Comparison of ENCODE assay signal across 14 cellular contexts in genomic region chr1:39412079-39412478, GRCh38.
DNase-seq lines count a peak whose midpoint lies in the region; ATAC-seq and TF ChIP-seq lines count a peak whose summit lies in the region.
"Had no signal": no experiment of that assay in that cellular context is flagged by ENCODE, and none has a peak within 500 bp of the region (broad histone marks: within the 10 kb centered on the region; RNA-seq: fewer than 3 reads in every experiment).

No MANE protein-coding gene starts in this region.

- H2AFZ ChIP-seq in SK-N-SH (ENCODE audit: low read depth), result no peak overlapping the region

- no peak overlapping the region for H3K4me3 Mint-ChIP-seq in activated naive CD8-positive, alpha-beta T cell treated with anti-CD3 and anti-CD28 coated beads, Interleukin-2, amount 50 U/mL, for 24 hours
- no peak overlapping the region for H3K4me3 Mint-ChIP-seq in T-helper 17 cell

- H3K27ac Mint-ChIP-seq in activated naive CD8-positive, alpha-beta T cell treated with anti-CD3 and anti-CD28 coated beads, Interleukin-2, amount 50 U/mL, for 24 hours, result peak overlapping the region; percentile 30
- no peak overlapping the region for H3K27ac Mint-ChIP-seq in T-helper 17 cell

- H3K9me3 ChIP-seq in SK-N-SH (no peaks in the 10 kb centered on the region), iPS-20b (ENCODE audit: insufficient read depth, low read depth, low read length) (no peaks in the 10 kb centered on the region), spleen (no peaks in the 10 kb centered on the region), T-helper 17 cell (ENCODE audit: control insufficient read depth, low read length, poor library complexity, severe bottlenecking) (no peaks in the 10 kb centered on the region), gastrocnemius medialis (no peaks in the 10 kb centered on the region)

- POLR2A ChIA-PET in SK-N-SH (lab: Yijun Ruan, JAX), result interaction anchor here (1.0 kb wide), 1 partner anchor 327 kb away, joined by 3 read pairs; no protein-coding TSS in a partner anchor

- peaks cover 72% of the 10 kb centered on the region for H4K20me1 ChIP-seq in SK-N-SH (ENCODE audit: insufficient read depth)

- H3K4me1 ChIP-seq in SK-N-SH (ENCODE audit: control insufficient read depth in 1 of 2, insufficient read depth in 2 of 2, low read depth in 1 of 2, low read length in 1 of 2), result peaks cover 16 to 49% of the 10 kb centered on the region in 2 experiments; a peak in 3 of 4 replicates
- H3K4me1 ChIP-seq in iPS-20b (ENCODE audit: insufficient read depth, low read length), result peaks cover 24% of the 10 kb centered on the region
- H3K4me1 ChIP-seq in spleen, result peaks cover 26 to 94% (median 74%) of the 10 kb centered on the region in 6 donors
- peaks cover 72% of the 10 kb centered on the region in 2 donors for H3K4me1 ChIP-seq in gastrocnemius medialis

- H3K9ac ChIP-seq in SK-N-SH, result peak overlapping the region; percentile 46
- H3K9ac ChIP-seq in iPS-20b (ENCODE audit: low read depth, low read length), result peak overlapping the region; percentile 5; the same call in 1 of the 2 replicates

- DNase-seq in SK-N-SH (no peak), spleen (no peak), T-helper 17 cell (no peak), GDM1 (lab: John Stamatoyannopoulos, UW) (no peak), gastrocnemius medialis (no peak)
- no peak for DNase-seq in activated naive CD8-positive, alpha-beta T cell treated with anti-CD3 and anti-CD28 coated beads, Interleukin-2, amount 50 U/mL, for 24 hours
- DNase-seq: DMS79 treated with DMSO at 0.1 percent for 48 hours; head of caudate nucleus; naive thymus-derived CD8-positive, alpha-beta T cell; NCI-H187; stimulated activated CD4-positive, alpha-beta T cell treated with anti-CD3 and anti-CD28 coated beads, Interleukin-4, amount 100 ng/mL, for 24 hours had no signal

- H3K27me3 ChIP-seq in SK-N-SH (ENCODE audit: insufficient read depth) (no peaks in the 10 kb centered on the region), iPS-20b (ENCODE audit: insufficient read depth, low read length) (no peaks in the 10 kb centered on the region), spleen (replicated peaks in 1 of 7) (no peaks in the 10 kb centered on the region), gastrocnemius medialis (no peaks in the 10 kb centered on the region)

- no peak overlapping the region; a peak in 1 of 4 replicates for H3K27ac ChIP-seq in SK-N-SH (ENCODE audit: low read depth in 2 of 2, low read length in 1 of 2)
- no peak overlapping the region for H3K27ac ChIP-seq in iPS-20b (ENCODE audit: low read length)
- peak overlapping the region in 2 of 8 donors; percentile 56 to 94 for H3K27ac ChIP-seq in spleen
- peak overlapping the region in 2 of 4 donors; percentile 22 to 39 for H3K27ac ChIP-seq in gastrocnemius medialis
- H3K27ac ChIP-seq: 22Rv1 had no signal

- no peaks in the 10 kb centered on the region for H3K9me2 ChIP-seq in SK-N-SH

- peak overlapping the region; percentile 93 for H3K4me2 ChIP-seq in SK-N-SH

- CTCF ChIA-PET in SK-N-SH (lab: Yijun Ruan, JAX), result interaction anchor here (1.2 to 3.5 kb wide), 8 partner anchors 8 to 313 kb away, joined by 3 to 19 read pairs (median 9); no protein-coding TSS in a partner anchor

- in situ Hi-C loops in gastrocnemius medialis (cut with MboI; ENCODE audit: low sequenced_read_pairs in 4 of 4), result no loop called here

- ATAC-seq in SK-N-SH treated with all-trans-retinoic acid at 6 μM for 48 hours, result no peak
- no peak for ATAC-seq in activated naive CD8-positive, alpha-beta T cell treated with anti-CD3 and anti-CD28 coated beads, Interleukin-2, amount 50 U/mL, for 24 hours
- ATAC-seq in T-helper 17 cell, result no peak
- no peak for ATAC-seq in gastrocnemius medialis
- ATAC-seq: naive thymus-derived CD8-positive, alpha-beta T cell had no signal

- H3K36me3 Mint-ChIP-seq in activated naive CD8-positive, alpha-beta T cell treated with anti-CD3 and anti-CD28 coated beads, Interleukin-2, amount 50 U/mL, for 24 hours (ENCODE audit: low read depth), result peaks cover 7% of the 10 kb centered on the region
- no peaks in the 10 kb centered on the region for H3K36me3 Mint-ChIP-seq in T-helper 17 cell (ENCODE audit: low read depth)

- intact Hi-C loops in spleen (cut with DNase I; ENCODE audit: low total_unique reads), result no loop called here
- intact Hi-C loops in gastrocnemius medialis (cut with DNase I; ENCODE audit: low total_unique reads), result loop anchor here (10.0 kb wide), 1 partner anchor 123 kb away; no protein-coding TSS in a partner anchor

- no peak for TF ChIP-seq RAD21 in SK-N-SH (IDR thresholded peaks at IDR 0.05; ENCODE audit: low read length)

- TF ChIP-seq CTCF in SK-N-SH (IDR thresholded peaks at IDR 0.05) (no peak), spleen (IDR thresholded peaks at IDR 0.05 in 8 of 11, conservative IDR thresholded peaks at IDR 0.05 in 3 of 11) (no peak), gastrocnemius medialis (IDR thresholded peaks at IDR 0.05 in 4 of 5, conservative IDR thresholded peaks at IDR 0.05 in 1 of 5) (no peak)

- peaks cover 87% of the 10 kb centered on the region for H3K79me2 ChIP-seq in SK-N-SH (ENCODE audit: insufficient read depth)

- H3K4me3 ChIP-seq in SK-N-SH (ENCODE audit: low read depth in 2 of 2, low read length in 1 of 2) (peak overlapping the region; percentile 84 to 87; a peak in 3 of 4 replicates), iPS-20b (ENCODE audit: low read length) (peak overlapping the region; percentile 74), spleen (peak overlapping the region in 5 of 8 donors; percentile 4 to 90 (median 72)), gastrocnemius medialis (peak overlapping the region in 1 of 4 donors; percentile 16)

- no peaks in the 10 kb centered on the region for H3K9me3 Mint-ChIP-seq in activated naive CD8-positive, alpha-beta T cell treated with anti-CD3 and anti-CD28 coated beads, Interleukin-2, amount 50 U/mL, for 24 hours
- H3K9me3 Mint-ChIP-seq: naive thymus-derived CD8-positive, alpha-beta T cell had no signal

- TF ChIP-seq POLR2A in spleen (IDR thresholded peaks at IDR 0.05) (no peak), gastrocnemius medialis (IDR thresholded peaks at IDR 0.05) (no peak)

- peaks cover 46% of the 10 kb centered on the region for H3K4me1 Mint-ChIP-seq in activated naive CD8-positive, alpha-beta T cell treated with anti-CD3 and anti-CD28 coated beads, Interleukin-2, amount 50 U/mL, for 24 hours
- H3K4me1 Mint-ChIP-seq in T-helper 17 cell, result peaks cover 31% of the 10 kb centered on the region

- H3F3A ChIP-seq in SK-N-SH (replicated peaks; ENCODE audit: insufficient read depth), result peaks cover 20% of the 10 kb centered on the region

- H3K27me3 Mint-ChIP-seq in activated naive CD8-positive, alpha-beta T cell treated with anti-CD3 and anti-CD28 coated beads, Interleukin-2, amount 50 U/mL, for 24 hours, result no peaks in the 10 kb centered on the region
- H3K27me3 Mint-ChIP-seq in T-helper 17 cell, result no peaks in the 10 kb centered on the region
- H3K27me3 Mint-ChIP-seq: naive thymus-derived CD8-positive, alpha-beta T cell had no signal

- H3K36me3 ChIP-seq in SK-N-SH (replicated peaks in 1 of 2; ENCODE audit: control insufficient read depth in 1 of 2, insufficient read depth in 2 of 2, low read length in 1 of 2) (peaks cover 14 to 36% of the 10 kb centered on the region in 2 experiments), iPS-20b (ENCODE audit: insufficient read depth, low read depth, low read length) (peaks cover 55% of the 10 kb centered on the region; the same call in 1 of the 2 replicates), spleen (peaks cover 0 to 33% (median 11%) of the 10 kb centered on the region in 6 donors), gastrocnemius medialis (no peaks in the 10 kb centered on the region)

- no peak for TF ChIP-seq EP300 in SK-N-SH (IDR thresholded peaks at IDR 0.05; ENCODE audit: borderline replicate concordance in 1 of 2, low read depth in 1 of 2, low read length in 1 of 2)

TF ChIP-seq in SK-N-SH, 30 proteins besides CTCF, POLR2A, EP300 and RAD21 (continues in another document):
- TF ChIP-seq YY1 (IDR thresholded peaks at IDR 0.05; ENCODE audit: low read depth) (no peak), FOSL2 (IDR thresholded peaks at IDR 0.05; ENCODE audit: borderline replicate concordance, low read depth) (no peak), ZBTB33 (IDR thresholded peaks at IDR 0.05; ENCODE audit: borderline replicate concordance, low read depth) (no peak), TAF1 (IDR thresholded peaks at IDR 0.05; ENCODE audit: borderline replicate concordance, low read depth, low read length) (no peak)

TF ChIP-seq in SK-N-SH treated with all-trans-retinoic acid at 6 μM for 48 hours, 23 proteins besides CTCF, POLR2A, EP300 and RAD21 (continues in another document):
- TF ChIP-seq TOX (CRISPR knock-in tag; IDR thresholded peaks at IDR 0.05; ENCODE audit: borderline replicate concordance) (no peak), CSDC2 (CRISPR knock-in tag; IDR thresholded peaks at IDR 0.05) (no peak), ISL1 (CRISPR knock-in tag; IDR thresholded peaks at IDR 0.05) (no peak), ESRRG (CRISPR knock-in tag; IDR thresholded peaks at IDR 0.05) (no peak), ZNF565 (CRISPR knock-in tag; conservative IDR thresholded peaks at IDR 0.05; ENCODE audit: low read depth) (no peak), GLIS3 (CRISPR knock-in tag; IDR thresholded peaks at IDR 0.05) (no peak), ZNF70 (CRISPR knock-in tag; IDR thresholded peaks at IDR 0.05) (no peak), PPARA (CRISPR knock-in tag; IDR thresholded peaks at IDR 0.05; ENCODE audit: borderline replicate concordance) (no peak), ARNTL (CRISPR knock-in tag; IDR thresholded peaks at IDR 0.05; ENCODE audit: borderline replicate concordance, low read depth) (no peak), OSR1 (CRISPR knock-in tag; IDR thresholded peaks at IDR 0.05) (no peak), TCF4 (CRISPR knock-in tag; IDR thresholded peaks at IDR 0.05; ENCODE audit: borderline replicate concordance) (no peak)
- TF ChIP-seq, protein P1, sequence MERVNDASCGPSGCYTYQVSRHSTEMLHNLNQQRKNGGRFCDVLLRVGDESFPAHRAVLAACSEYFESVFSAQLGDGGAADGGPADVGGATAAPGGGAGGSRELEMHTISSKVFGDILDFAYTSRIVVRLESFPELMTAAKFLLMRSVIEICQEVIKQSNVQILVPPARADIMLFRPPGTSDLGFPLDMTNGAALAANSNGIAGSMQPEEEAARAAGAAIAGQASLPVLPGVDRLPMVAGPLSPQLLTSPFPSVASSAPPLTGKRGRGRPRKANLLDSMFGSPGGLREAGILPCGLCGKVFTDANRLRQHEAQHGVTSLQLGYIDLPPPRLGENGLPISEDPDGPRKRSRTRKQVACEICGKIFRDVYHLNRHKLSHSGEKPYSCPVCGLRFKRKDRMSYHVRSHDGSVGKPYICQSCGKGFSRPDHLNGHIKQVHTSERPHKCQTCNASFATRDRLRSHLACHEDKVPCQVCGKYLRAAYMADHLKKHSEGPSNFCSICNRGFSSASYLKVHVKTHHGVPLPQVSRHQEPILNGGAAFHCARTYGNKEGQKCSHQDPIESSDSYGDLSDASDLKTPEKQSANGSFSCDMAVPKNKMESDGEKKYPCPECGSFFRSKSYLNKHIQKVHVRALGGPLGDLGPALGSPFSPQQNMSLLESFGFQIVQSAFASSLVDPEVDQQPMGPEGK (CRISPR knock-in tag; IDR thresholded peaks at IDR 0.05; ENCODE audit: borderline replicate concordance), result no peak
